Comparison of ENCODE assay signal across 17 cellular contexts in genomic region chr7:25926009-25926408, GRCh38.
DNase-seq lines count a peak whose midpoint lies in the region; ATAC-seq, FAIRE-seq and TF ChIP-seq lines count a peak whose summit lies in the region.
"Had no signal": no experiment of that assay in that cellular context is flagged by ENCODE, and none has a peak within 500 bp of the region (broad histone marks: within the 10 kb centered on the region; RNA-seq: fewer than 3 reads in every experiment).

No MANE protein-coding gene starts in this region.

- TF ChIP-seq CTCF in NB4 (IDR thresholded peaks at IDR 0.05; ENCODE audit: low read depth, low read length) (no peak), astrocyte of the spinal cord (IDR thresholded peaks at IDR 0.05; ENCODE audit: low read depth, low read length) (no peak), lung (IDR thresholded peaks at IDR 0.05; ENCODE audit: control extremely low read depth, extremely low read depth) (no peak), MM.1S (IDR thresholded peaks at IDR 0.05; ENCODE audit: low read length) (no peak)

- H3K36me3 ChIP-seq in lung (ENCODE audit: control insufficient read depth in 2 of 2, insufficient read depth in 2 of 2, low read length in 2 of 2) (no peaks in the 10 kb centered on the region), MM.1S (replicated peaks; ENCODE audit: insufficient read depth, low read length) (no peaks in the 10 kb centered on the region)
- H3K36me3 ChIP-seq: prostate gland had no signal

- H3F3A ChIP-seq in MM.1S (ENCODE audit: insufficient read depth, low read length): no peaks in the 10 kb centered on the region

- H3K4me3 ChIP-seq in NB4 (ENCODE audit: low read depth, low read length) (no peak overlapping the region), astrocyte of the spinal cord (ENCODE audit: low read depth, low read length) (no peak overlapping the region), lung (no peak overlapping the region), MM.1S (ENCODE audit: low read length) (no peak overlapping the region)
- H3K4me3 ChIP-seq: GM12878, prostate gland had no signal

- 37 to 70% methylated on average over 7 of the region's 7 CpGs for WGBS in lung, 2 donors

- TF ChIP-seq POLR2A in NB4 (IDR thresholded peaks at IDR 0.05; ENCODE audit: extremely low read depth, insufficient read length): no peak

- H3K4me1 ChIP-seq in lung (ENCODE audit: control insufficient read depth in 2 of 2, insufficient read depth in 2 of 2, low read length in 2 of 2): no peaks in the 10 kb centered on the region
- no peaks in the 10 kb centered on the region for H3K4me1 ChIP-seq in MM.1S (ENCODE audit: low read length)
- H3K4me1 ChIP-seq: prostate gland had no signal

- no peaks in the 10 kb centered on the region for H3K9me2 ChIP-seq in MM.1S (replicated peaks; ENCODE audit: insufficient read depth, low read length)

- in situ Hi-C loops in astrocyte of the spinal cord (cut with HindIII; ENCODE audit: low sequenced_read_pairs): no loop called here

- H3K9me3 ChIP-seq in lung (ENCODE audit: control insufficient read depth in 2 of 2, insufficient read depth in 1 of 2, low read length in 1 of 2) (no peaks in the 10 kb centered on the region), MM.1S (replicated peaks; ENCODE audit: insufficient read depth, low read length) (no peaks in the 10 kb centered on the region)
- H3K9me3 ChIP-seq: prostate gland had no signal

- no peaks in the 10 kb centered on the region for H4K20me1 ChIP-seq in MM.1S (ENCODE audit: insufficient read depth, low read length)

- no peak overlapping the region for H3K9ac ChIP-seq in MM.1S (ENCODE audit: low read length)
- H3K9ac ChIP-seq: KMS-11 had no signal

- peak; percentile 86 for ATAC-seq in lung (ENCODE audit: insufficient read depth, low FRiP score)
- ATAC-seq: GM12878 had no signal

- no peak for FAIRE-seq in GM19239 (lab: Jason Lieb, UNC)
- FAIRE-seq: GM12878 had no signal

- no peaks in the 10 kb centered on the region for H3K79me2 ChIP-seq in MM.1S (ENCODE audit: low read length)

- no peak overlapping the region for H2AFZ ChIP-seq in MM.1S (ENCODE audit: low read length)

- peaks cover 4% of the 10 kb centered on the region for H3K27me3 ChIP-seq in lung (ENCODE audit: control insufficient read depth, insufficient read depth)
- no peaks in the 10 kb centered on the region for H3K27me3 ChIP-seq in MM.1S (replicated peaks; ENCODE audit: insufficient read depth, low read length)

- H3K27ac ChIP-seq in lung (ENCODE audit: low read depth in 1 of 2, low read length in 1 of 2): no peak overlapping the region
- no peak overlapping the region for H3K27ac ChIP-seq in MM.1S (ENCODE audit: low read length)
- H3K27ac ChIP-seq: KMS-11, prostate gland had no signal

- DNase-seq in CD1c-positive myeloid dendritic cell (ENCODE audit: extremely low spot score) (peak; percentile 64), NB4 (ENCODE audit: low read depth) (peak; percentile 96), astrocyte of the spinal cord (ENCODE audit: low read depth, low spot score) (peak; percentile 2), lung (ENCODE audit: low spot score) (peak; percentile 38), COR-L47 (lab: John Stamatoyannopoulos, UW) (no peak), MM.1S (no peak), 8988T (no peak), GM19239 (ENCODE audit: insufficient read length, low spot score) (no peak)
- DNase-seq: activated CD4-positive, alpha-beta T cell treated with anti-CD3 and anti-CD28 coated beads for 4 hours; activated T-cell treated with anti-CD3 and anti-CD28 coated beads, Interleukin-2, amount 50 U/mL, for 1 hour; amygdala; DMS79; foreskin melanocyte; NCI-H2029 treated with DMSO at 0.1 percent for 48 hours had no signal

- no peak overlapping the region for H3K4me2 ChIP-seq in MM.1S (ENCODE audit: low read depth, low read length)
- H3K4me2 ChIP-seq: KMS-11 had no signal

Comparison
In these comparisons a context has a peak if more than half of its experiments do, and no peak if none do; other contexts are left out.
1. DNase-seq: peak in CD1c-positive myeloid dendritic cell (single experiment), NB4 (single experiment), astrocyte of the spinal cord (single experiment) and lung (single experiment); none in COR-L47 (single experiment), MM.1S (single experiment), 8988T (single experiment) and GM19239 (single experiment).